ENCODE assay signal across 1 cellular context in the genomic region with DNA sequence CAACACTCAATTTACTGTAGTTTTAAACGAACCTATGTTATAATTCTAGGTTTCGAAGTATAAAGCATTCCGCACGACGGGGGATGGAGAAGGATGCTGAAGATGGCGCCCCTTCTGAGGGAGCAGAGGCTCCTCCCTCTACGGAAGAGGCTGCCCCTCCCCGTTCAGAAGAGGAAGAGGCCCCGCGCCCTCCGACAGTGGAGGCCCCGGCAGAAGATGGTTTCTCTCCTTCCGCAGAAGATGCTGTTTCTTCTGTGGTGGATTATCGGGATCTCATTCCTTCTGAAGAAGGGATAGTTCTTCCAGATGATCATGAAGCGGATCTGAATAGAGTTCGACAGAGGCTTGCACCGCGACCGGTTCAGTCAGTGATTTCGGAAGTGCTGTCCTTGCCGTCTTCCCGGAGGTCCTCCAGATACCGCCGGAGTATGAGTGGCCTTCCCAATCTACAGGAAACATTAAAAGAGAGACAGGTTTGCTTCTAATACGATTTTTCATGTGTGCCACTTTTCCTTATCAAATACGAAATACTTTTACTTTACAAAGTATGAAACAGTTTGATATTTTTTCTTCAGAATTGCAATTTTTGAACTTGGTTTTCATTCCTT.
TF ChIP-seq lines count a peak whose summit lies in the region.

No MANE protein-coding gene starts in this region.

TF ChIP-seq in K562, 482 proteins besides CTCF, POLR2A, EP300 and RAD21 (continued from another document and continues in another):
- TF ChIP-seq, protein P1, sequence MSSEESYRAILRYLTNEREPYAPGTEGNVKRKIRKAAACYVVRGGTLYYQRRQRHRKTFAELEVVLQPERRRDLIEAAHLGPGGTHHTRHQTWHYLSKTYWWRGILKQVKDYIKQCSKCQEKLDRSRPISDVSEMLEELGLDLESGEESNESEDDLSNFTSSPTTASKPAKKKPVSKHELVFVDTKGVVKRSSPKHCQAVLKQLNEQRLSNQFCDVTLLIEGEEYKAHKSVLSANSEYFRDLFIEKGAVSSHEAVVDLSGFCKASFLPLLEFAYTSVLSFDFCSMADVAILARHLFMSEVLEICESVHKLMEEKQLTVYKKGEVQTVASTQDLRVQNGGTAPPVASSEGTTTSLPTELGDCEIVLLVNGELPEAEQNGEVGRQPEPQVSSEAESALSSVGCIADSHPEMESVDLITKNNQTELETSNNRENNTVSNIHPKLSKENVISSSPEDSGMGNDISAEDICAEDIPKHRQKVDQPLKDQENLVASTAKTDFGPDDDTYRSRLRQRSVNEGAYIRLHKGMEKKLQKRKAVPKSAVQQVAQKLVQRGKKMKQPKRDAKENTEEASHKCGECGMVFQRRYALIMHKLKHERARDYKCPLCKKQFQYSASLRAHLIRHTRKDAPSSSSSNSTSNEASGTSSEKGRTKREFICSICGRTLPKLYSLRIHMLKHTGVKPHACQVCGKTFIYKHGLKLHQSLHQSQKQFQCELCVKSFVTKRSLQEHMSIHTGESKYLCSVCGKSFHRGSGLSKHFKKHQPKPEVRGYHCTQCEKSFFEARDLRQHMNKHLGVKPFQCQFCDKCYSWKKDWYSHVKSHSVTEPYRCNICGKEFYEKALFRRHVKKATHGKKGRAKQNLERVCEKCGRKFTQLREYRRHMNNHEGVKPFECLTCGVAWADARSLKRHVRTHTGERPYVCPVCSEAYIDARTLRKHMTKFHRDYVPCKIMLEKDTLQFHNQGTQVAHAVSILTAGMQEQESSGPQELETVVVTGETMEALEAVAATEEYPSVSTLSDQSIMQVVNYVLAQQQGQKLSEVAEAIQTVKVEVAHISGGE (CRISPR knock-in tag; IDR thresholded peaks at IDR 0.05): 0 out of 6 replicates have a peak, but pooled peaks of 1 of the 3 experiments have one; percentile 36
- peak; percentile 34; the same call in 1 of the 2 replicates for TF ChIP-seq KAT7 (CRISPR knock-in tag; IDR thresholded peaks at IDR 0.05; ENCODE audit: borderline replicate concordance)
- peak in 1 of 2 experiments; percentile 50; a peak in 1 of 4 replicates for TF ChIP-seq SRF (CRISPR knock-in tag; IDR thresholded peaks at IDR 0.05)
- peak; percentile 95 for TF ChIP-seq KDM5B (IDR thresholded peaks at IDR 0.05; ENCODE audit: insufficient replicate concordance, low read depth, low read length)
- peak; percentile 87 for TF ChIP-seq POLR2B (IDR thresholded peaks at IDR 0.05; ENCODE audit: low read depth, partially characterized antibody)
- TF ChIP-seq SP2 (IDR thresholded peaks at IDR 0.05; ENCODE audit: extremely low read depth, low read depth, low read length, poor library complexity, severe bottlenecking): no peak
- no peak for TF ChIP-seq HOMEZ (CRISPR knock-in tag; IDR thresholded peaks at IDR 0.05)
- peak; percentile 76 for TF ChIP-seq POLR2G (IDR thresholded peaks at IDR 0.05; ENCODE audit: low read depth, low read length)
- TF ChIP-seq NONO (IDR thresholded peaks at IDR 0.05; ENCODE audit: low read depth in 2 of 2, low read length in 1 of 2): no peak
- TF ChIP-seq RREB1 (CRISPR knock-in tag; IDR thresholded peaks at IDR 0.05): peak; percentile 51; the same call in 1 of the 2 replicates
- TF ChIP-seq CHCHD3 (CRISPR knock-in tag; IDR thresholded peaks at IDR 0.05): no peak
- TF ChIP-seq SMARCE1 (IDR thresholded peaks at IDR 0.05): peak; percentile 42; the same call in 1 of the 2 replicates
- peak in 1 of 2 experiments; percentile 81; a peak in 2 of 4 replicates for TF ChIP-seq RCOR1 (IDR thresholded peaks at IDR 0.05; ENCODE audit: borderline replicate concordance in 1 of 2, low read depth in 2 of 2, low read length in 2 of 2)
- peak; percentile 68 for TF ChIP-seq TAF9B (IDR thresholded peaks at IDR 0.05; ENCODE audit: partially characterized antibody)
- TF ChIP-seq NFRKB (IDR thresholded peaks at IDR 0.05; ENCODE audit: low read depth): peak; percentile 73; the same call in 1 of the 2 replicates
- TF ChIP-seq MEF2A (IDR thresholded peaks at IDR 0.05; ENCODE audit: control insufficient read depth, low read depth, low read length): no peak
- peak; percentile 39; the same call in 1 of the 2 replicates for TF ChIP-seq CXXC5 (CRISPR knock-in tag; IDR thresholded peaks at IDR 0.05)
- no peak for TF ChIP-seq ZNF253 (CRISPR knock-in tag; conservative IDR thresholded peaks at IDR 0.05)
- peak; percentile 56; the same call in 1 of the 2 replicates for TF ChIP-seq POLR2AphosphoS5 (IDR thresholded peaks at IDR 0.05; ENCODE audit: control insufficient read depth, insufficient read depth, low read depth, low read length)
- peak; percentile 82 for TF ChIP-seq PHF8 (IDR thresholded peaks at IDR 0.05; ENCODE audit: borderline replicate concordance, low read length)
- TF ChIP-seq, protein P2, sequence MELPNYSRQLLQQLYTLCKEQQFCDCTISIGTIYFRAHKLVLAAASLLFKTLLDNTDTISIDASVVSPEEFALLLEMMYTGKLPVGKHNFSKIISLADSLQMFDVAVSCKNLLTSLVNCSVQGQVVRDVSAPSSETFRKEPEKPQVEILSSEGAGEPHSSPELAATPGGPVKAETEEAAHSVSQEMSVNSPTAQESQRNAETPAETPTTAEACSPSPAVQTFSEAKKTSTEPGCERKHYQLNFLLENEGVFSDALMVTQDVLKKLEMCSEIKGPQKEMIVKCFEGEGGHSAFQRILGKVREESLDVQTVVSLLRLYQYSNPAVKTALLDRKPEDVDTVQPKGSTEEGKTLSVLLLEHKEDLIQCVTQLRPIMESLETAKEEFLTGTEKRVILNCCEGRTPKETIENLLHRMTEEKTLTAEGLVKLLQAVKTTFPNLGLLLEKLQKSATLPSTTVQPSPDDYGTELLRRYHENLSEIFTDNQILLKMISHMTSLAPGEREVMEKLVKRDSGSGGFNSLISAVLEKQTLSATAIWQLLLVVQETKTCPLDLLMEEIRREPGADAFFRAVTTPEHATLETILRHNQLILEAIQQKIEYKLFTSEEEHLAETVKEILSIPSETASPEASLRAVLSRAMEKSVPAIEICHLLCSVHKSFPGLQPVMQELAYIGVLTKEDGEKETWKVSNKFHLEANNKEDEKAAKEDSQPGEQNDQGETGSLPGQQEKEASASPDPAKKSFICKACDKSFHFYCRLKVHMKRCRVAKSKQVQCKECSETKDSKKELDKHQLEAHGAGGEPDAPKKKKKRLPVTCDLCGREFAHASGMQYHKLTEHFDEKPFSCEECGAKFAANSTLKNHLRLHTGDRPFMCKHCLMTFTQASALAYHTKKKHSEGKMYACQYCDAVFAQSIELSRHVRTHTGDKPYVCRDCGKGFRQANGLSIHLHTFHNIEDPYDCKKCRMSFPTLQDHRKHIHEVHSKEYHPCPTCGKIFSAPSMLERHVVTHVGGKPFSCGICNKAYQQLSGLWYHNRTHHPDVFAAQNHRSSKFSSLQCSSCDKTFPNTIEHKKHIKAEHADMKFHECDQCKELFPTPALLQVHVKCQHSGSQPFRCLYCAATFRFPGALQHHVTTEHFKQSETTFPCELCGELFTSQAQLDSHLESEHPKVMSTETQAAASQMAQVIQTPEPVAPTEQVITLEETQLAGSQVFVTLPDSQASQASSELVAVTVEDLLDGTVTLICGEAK (IDR thresholded peaks at IDR 0.05): peak; percentile 71
- TF ChIP-seq, protein P2 (CRISPR knock-in tag; IDR thresholded peaks at IDR 0.05): no peak
- TF ChIP-seq ELF1 (tag; IDR thresholded peaks at IDR 0.05): peak; percentile 74
- TF ChIP-seq, protein P3, sequence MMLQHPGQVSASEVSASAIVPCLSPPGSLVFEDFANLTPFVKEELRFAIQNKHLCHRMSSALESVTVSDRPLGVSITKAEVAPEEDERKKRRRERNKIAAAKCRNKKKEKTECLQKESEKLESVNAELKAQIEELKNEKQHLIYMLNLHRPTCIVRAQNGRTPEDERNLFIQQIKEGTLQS (IDR thresholded peaks at IDR 0.05): no peak
- TF ChIP-seq, protein P3 (CRISPR knock-in tag; conservative IDR thresholded peaks at IDR 0.05): no peak
- TF ChIP-seq SPI1 (IDR thresholded peaks at IDR 0.05; ENCODE audit: borderline replicate concordance, low read depth, low read length): peak; percentile 84
- TF ChIP-seq CSDE1 (IDR thresholded peaks at IDR 0.05): peak in 1 of 2 experiments; percentile 38; a peak in 1 of 4 replicates
- 0 out of 2 replicates have a peak, but pooled peaks have one; percentile 24 for TF ChIP-seq CHAMP1 (IDR thresholded peaks at IDR 0.05)
